In genomic region chr5:154039458-154039829, GRCh38 we compare ENCODE assay signal across 1 cellular context.
TF ChIP-seq lines count a peak whose summit lies in the region.

No MANE protein-coding gene starts in this region.

TF ChIP-seq in H1, 55 proteins besides CTCF, POLR2A, EP300 and RAD21:
- no peak for TF ChIP-seq GABPA (IDR thresholded peaks at IDR 0.05; ENCODE audit: borderline replicate concordance, insufficient read depth, low read length)
- no peak for TF ChIP-seq BRCA1 (IDR thresholded peaks at IDR 0.05; ENCODE audit: low read depth, low read length)
- TF ChIP-seq EGR1 (IDR thresholded peaks at IDR 0.05; ENCODE audit: borderline replicate concordance, low read depth, low read length), result no peak
- TF ChIP-seq CTBP2 (IDR thresholded peaks at IDR 0.05; ENCODE audit: borderline replicate concordance, insufficient read depth, insufficient read length, low read length), result no peak
- TF ChIP-seq ATF3 (IDR thresholded peaks at IDR 0.05; ENCODE audit: insufficient read depth, low read depth, low read length), result no peak
- no peak for TF ChIP-seq BACH1 (IDR thresholded peaks at IDR 0.05; ENCODE audit: low read length)
- no peak for TF ChIP-seq ATF2 (IDR thresholded peaks at IDR 0.05; ENCODE audit: low read length)
- no peak for TF ChIP-seq SP2 (IDR thresholded peaks at IDR 0.05; ENCODE audit: low read length)
- TF ChIP-seq POLR2AphosphoS5 (IDR thresholded peaks at IDR 0.05; ENCODE audit: low read depth, low read length), result no peak
- no peak for TF ChIP-seq HDAC6 (IDR thresholded peaks at IDR 0.05; ENCODE audit: low read depth, low read length)
- TF ChIP-seq HDAC2 (IDR thresholded peaks at IDR 0.05; ENCODE audit: borderline replicate concordance in 1 of 2, low read depth in 2 of 2, low read length in 2 of 2), result no peak
- no peak for TF ChIP-seq ASH2L (IDR thresholded peaks at IDR 0.05; ENCODE audit: low read length)
